ENCODE assay signal across 11 cellular contexts in the genomic region with DNA sequence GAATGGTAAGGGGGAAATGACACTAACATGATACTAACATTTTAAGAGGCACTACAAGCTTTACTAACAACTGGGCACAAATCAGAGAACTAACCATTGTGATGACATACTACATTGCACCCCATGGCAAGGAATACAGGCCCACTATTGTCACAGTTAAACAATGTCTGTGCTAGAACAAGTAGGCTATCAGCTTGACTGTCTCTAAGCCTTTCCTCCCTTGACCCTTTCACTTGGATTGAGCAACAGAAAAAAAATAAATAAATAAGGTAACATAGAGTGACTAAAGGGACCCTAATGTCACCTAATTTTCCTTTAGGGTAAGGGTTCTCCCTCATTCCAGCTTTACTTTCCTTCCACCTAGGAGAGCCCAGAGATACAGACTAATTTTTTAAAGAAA. TPM values are rescaled to one million over a fixed set of nuclear protein-coding genes. Genes with fewer than 3 reads are reported as not detected.
DNase-seq lines count a peak whose midpoint lies in the region; ATAC-seq and TF ChIP-seq lines count a peak whose summit lies in the region.
"Had no signal": no experiment of that assay in that cellular context is flagged by ENCODE, and none has a peak within 500 bp of the region (broad histone marks: within the 10 kb centered on the region; RNA-seq: fewer than 3 reads in every experiment).

No MANE protein-coding gene starts in this region.

- peak overlapping the region; percentile 98 for H3K9ac ChIP-seq in GM23248

- no peak for DNase-seq in GM23248
- no peak for DNase-seq in activated CD8-positive, alpha-beta T cell treated with anti-CD3 and anti-CD28 coated beads for 36 hours
- DNase-seq in foreskin keratinocyte, result peak in 1 of 2 donors; percentile 25
- DNase-seq in skeletal muscle cell (ENCODE audit: low read depth), result no peak
- no peak for DNase-seq in NOMO-1 treated with DMSO at 0.1 percent for 48 hours (lab: John Stamatoyannopoulos, UW; ENCODE audit: unreplicated experiment)
- DNase-seq in KBM-7, result no peak
- no peak for DNase-seq in NCI-H1417 treated with DMSO at 0.1 percent for 48 hours (lab: John Stamatoyannopoulos, UW)
- DNase-seq: activated CD8-positive, alpha-beta memory T cell treated with anti-CD3 and anti-CD28 coated beads, Interleukin-2, amount 50 U/mL, for 48 hours; KG1; occipital lobe had no signal

- H3K36me3 Mint-ChIP-seq in activated CD8-positive, alpha-beta T cell treated with anti-CD3 and anti-CD28 coated beads for 36 hours (ENCODE audit: low read depth), result peaks cover 86% of the 10 kb centered on the region

- intact Hi-C loops in activated CD8-positive, alpha-beta T cell treated with anti-CD3 and anti-CD28 coated beads for 36 hours (cut with micrococcal nuclease), result no loop called here

- H3K9me2 ChIP-seq in GM23248 (ENCODE audit: insufficient read depth), result no peaks in the 10 kb centered on the region

- no peaks in the 10 kb centered on the region for H3K9me3 Mint-ChIP-seq in activated CD8-positive, alpha-beta T cell treated with anti-CD3 and anti-CD28 coated beads for 36 hours

- POLR2A ChIA-PET in activated CD8-positive, alpha-beta T cell treated with anti-CD3 and anti-CD28 coated beads for 36 hours (lab: Charles Lee), result interaction anchor here (0.8 to 8.2 kb wide), 9 partner anchors 9 to 179 kb away, joined by 3 to 98 read pairs (median 5); a partner anchor contains a TSS

- H3K27me3 ChIP-seq in GM23248 (replicated peaks; ENCODE audit: insufficient read depth) (no peaks in the 10 kb centered on the region), foreskin keratinocyte (no peaks in the 10 kb centered on the region)

- peak overlapping the region; percentile 96 for H3K4me3 Mint-ChIP-seq in activated CD8-positive, alpha-beta T cell treated with anti-CD3 and anti-CD28 coated beads for 36 hours

- H3K27ac ChIP-seq in GM23248, result peak overlapping the region; percentile 96
- peak overlapping the region; percentile 89 for H3K27ac ChIP-seq in foreskin keratinocyte

- H3K27ac Mint-ChIP-seq in activated CD8-positive, alpha-beta T cell treated with anti-CD3 and anti-CD28 coated beads for 36 hours, result peak overlapping the region; percentile 99

- peaks cover 71% of the 10 kb centered on the region for H4K20me1 ChIP-seq in GM23248 (ENCODE audit: insufficient read depth)

- no peak for TF ChIP-seq CTCF in activated CD8-positive, alpha-beta T cell treated with anti-CD3 and anti-CD28 coated beads for 36 hours (IDR thresholded peaks at IDR 0.05)
- TF ChIP-seq CTCF in foreskin keratinocyte (conservative IDR thresholded peaks at IDR 0.05), result no peak

- CTCF ChIA-PET in activated CD8-positive, alpha-beta T cell treated with anti-CD3 and anti-CD28 coated beads for 36 hours (lab: Charles Lee), result interaction anchor here (0.8 to 1.1 kb wide), 2 partner anchors 157 to 243 kb away, joined by 3 read pairs; no protein-coding TSS in a partner anchor

- H3K36me3 ChIP-seq in GM23248 (ENCODE audit: low read depth), result peaks cover 80% of the 10 kb centered on the region

- no peaks in the 10 kb centered on the region for H3K9me3 ChIP-seq in GM23248 (ENCODE audit: low read depth)

- peaks cover 71% of the 10 kb centered on the region for H3K4me1 Mint-ChIP-seq in activated CD8-positive, alpha-beta T cell treated with anti-CD3 and anti-CD28 coated beads for 36 hours (ENCODE audit: low read depth)

- H3F3A ChIP-seq in GM23248 (ENCODE audit: insufficient read depth), result peaks cover 82% of the 10 kb centered on the region

- no peak for ATAC-seq in activated CD8-positive, alpha-beta T cell treated with anti-CD3 and anti-CD28 coated beads for 36 hours
- no peak for ATAC-seq in foreskin keratinocyte
- no peak for ATAC-seq in HG03565 (IDR thresholded peaks at IDR 0.05; ENCODE audit: unreplicated experiment)

- in situ Hi-C loops in GM23248 (cut with MboI), result loop anchor here (25.0 kb wide), 1 partner anchor 569 kb away; no protein-coding TSS in a partner anchor
- in situ Hi-C loops in KBM-7 (cut with MboI; ENCODE audit: low pct_unique_long_range_greater_than_20kb, low sequenced_read_pairs), result loop anchor here (25.0 kb wide), 1 partner anchor 294 kb away; no protein-coding TSS in a partner anchor

- H3K4me2 ChIP-seq in GM23248 (ENCODE audit: unreplicated experiment), result peak overlapping the region; percentile 98

- no peak overlapping the region for H2AFZ ChIP-seq in GM23248

- H3K79me2 ChIP-seq in GM23248 (ENCODE audit: insufficient read depth), result peaks cover 98% of the 10 kb centered on the region

- H3K4me1 ChIP-seq in GM23248 (ENCODE audit: insufficient read depth), result peaks cover 30% of the 10 kb centered on the region
- H3K4me1 ChIP-seq in foreskin keratinocyte, result peaks cover 37% of the 10 kb centered on the region

- H3K4me3 ChIP-seq in GM23248 (peak overlapping the region; percentile 99), skeletal muscle cell (ENCODE audit: low read depth, low read length) (peak overlapping the region; percentile 68)

- peaks cover 4% of the 10 kb centered on the region for H3K27me3 Mint-ChIP-seq in activated CD8-positive, alpha-beta T cell treated with anti-CD3 and anti-CD28 coated beads for 36 hours

RNA-seq across cellular contexts. Expression of a gene that starts 4.4 kb away (rescaled TPM):
- 1,383 and 1,539 TPM in 2 replicates for total RNA-seq in GM23248 (2014; rRNA removed; shearing (Covaris generic))
- polyA plus RNA-seq in GM23248 (2016; fragmentation: Nextera tagmentation; extraction: Ambion mirVana), result 649 and 683 TPM in 2 replicates
- total RNA-seq in activated CD8-positive, alpha-beta T cell treated with anti-CD3 and anti-CD28 coated beads for 36 hours, result 100 to 1,000 TPM; 216 to 219 TPM
- total RNA-seq in foreskin keratinocyte, result 385 and 423 TPM in 2 replicates
- polyA plus RNA-seq in foreskin keratinocyte, result 74.9 and 102 TPM in 2 replicates
